ENCODE assay signal across 18 cellular contexts in the genomic region with DNA sequence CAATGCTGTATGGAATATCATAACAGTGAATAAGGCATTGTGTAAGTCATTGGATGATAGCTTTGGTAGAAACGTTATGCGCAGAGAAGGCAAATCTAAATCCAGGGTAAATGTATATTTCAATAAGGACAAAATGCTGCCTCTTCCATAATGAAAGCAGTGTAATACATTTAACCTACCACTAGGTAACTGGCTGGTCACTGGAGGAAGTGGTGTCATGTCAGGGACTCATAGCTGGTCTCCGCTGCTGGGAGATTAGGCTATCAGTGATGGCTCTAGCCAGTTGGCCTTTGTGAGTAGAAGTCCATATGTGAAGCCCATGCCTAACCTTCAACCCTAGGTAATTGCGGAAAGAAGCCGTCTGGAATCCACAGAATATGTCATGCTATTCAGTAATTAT.
DNase-seq lines count a peak whose midpoint lies in the region; ATAC-seq and TF ChIP-seq lines count a peak whose summit lies in the region.
"Had no signal": no experiment of that assay in that cellular context is flagged by ENCODE, and none has a peak within 500 bp of the region (broad histone marks: within the 10 kb centered on the region; RNA-seq: fewer than 3 reads in every experiment).

No MANE protein-coding gene starts in this region.

- H3K9ac ChIP-seq in neural progenitor cell, result no peak overlapping the region

- peaks cover 11% of the 10 kb centered on the region for H3K4me1 Mint-ChIP-seq in neural progenitor cell
- H3K4me1 Mint-ChIP-seq: activated naive CD4-positive, alpha-beta T cell treated with anti-CD3 and anti-CD28 coated beads, Interleukin-2, amount 50 U/mL, for 24 hours; CD4-positive, CD25-positive, alpha-beta regulatory T cell; stimulated activated memory B cell treated with anti-CD40 and anti-IgM and Interleukin-4, amounts not matched to agents 10 μg/mL and 1 μg/mL and 100 μg/mL, for 72 hours had no signal

- no peaks in the 10 kb centered on the region for H3K4me1 ChIP-seq in neural progenitor cell
- H3K4me1 ChIP-seq in gastroesophageal sphincter, result no peaks in the 10 kb centered on the region
- no peaks in the 10 kb centered on the region for H3K4me1 ChIP-seq in gastrocnemius medialis
- H3K4me1 ChIP-seq: spleen, transverse colon had no signal

- no peak overlapping the region for H2AFZ ChIP-seq in neural progenitor cell (replicated peaks)

- ATAC-seq in HG02981 (IDR thresholded peaks at IDR 0.05; ENCODE audit: unreplicated experiment), result peak; percentile 52
- no peak for ATAC-seq in gastroesophageal sphincter
- ATAC-seq in gastrocnemius medialis, result no peak
- ATAC-seq: left cardiac atrium; stimulated activated memory B cell treated with anti-CD40 and anti-IgM and Interleukin-4, amounts not matched to agents 10 μg/mL and 1 μg/mL and 100 μg/mL, for 72 hours had no signal

- no peaks in the 10 kb centered on the region for H4K20me1 ChIP-seq in neural progenitor cell (ENCODE audit: low read depth)

- H3K36me3 ChIP-seq in WERI-Rb-1 (no peaks in the 10 kb centered on the region), neural progenitor cell (no peaks in the 10 kb centered on the region), gastroesophageal sphincter (no peaks in the 10 kb centered on the region), gastrocnemius medialis (no peaks in the 10 kb centered on the region)
- H3K36me3 ChIP-seq: MG63, spleen, transverse colon had no signal

- H3K9me3 ChIP-seq in WERI-Rb-1 (ENCODE audit: severe bottlenecking), result no peaks in the 10 kb centered on the region
- H3K9me3 ChIP-seq in neural progenitor cell (ENCODE audit: low read depth), result no peaks in the 10 kb centered on the region
- H3K9me3 ChIP-seq in gastroesophageal sphincter, result no peaks in the 10 kb centered on the region
- H3K9me3 ChIP-seq in gastrocnemius medialis, result no peaks in the 10 kb centered on the region
- H3K9me3 ChIP-seq: MG63, spleen, transverse colon had no signal

- in situ Hi-C loops in gastrocnemius medialis (cut with MboI; ENCODE audit: low sequenced_read_pairs in 4 of 4), result no loop called here

- WGBS in gastroesophageal sphincter (ENCODE audit: low coverage in 1 of 2), 2 donors, result 91 to 92% methylated on average over 5 of the region's 5 CpGs

- TF ChIP-seq CTCF in WERI-Rb-1 (IDR thresholded peaks at IDR 0.05; ENCODE audit: low read depth, low read length) (0 out of 2 replicates have a peak, but pooled peaks have one; percentile 19), neural progenitor cell (IDR thresholded peaks at IDR 0.05) (peak; percentile 24), gastroesophageal sphincter (IDR thresholded peaks at IDR 0.05) (no peak), gastrocnemius medialis (IDR thresholded peaks at IDR 0.05 in 4 of 5, conservative IDR thresholded peaks at IDR 0.05 in 1 of 5) (no peak)

- H3K79me2 ChIP-seq in neural progenitor cell (ENCODE audit: low read depth), result no peaks in the 10 kb centered on the region

- TF ChIP-seq POLR2A in gastroesophageal sphincter (IDR thresholded peaks at IDR 0.05) (no peak), gastrocnemius medialis (IDR thresholded peaks at IDR 0.05) (no peak)

- H3K27me3 ChIP-seq in WERI-Rb-1 (ENCODE audit: insufficient read depth, low read depth, severe bottlenecking) (no peaks in the 10 kb centered on the region), neural progenitor cell (no peaks in the 10 kb centered on the region), gastroesophageal sphincter (no peaks in the 10 kb centered on the region), gastrocnemius medialis (no peaks in the 10 kb centered on the region)
- H3K27me3 ChIP-seq: MG63, spleen, transverse colon had no signal

- no peaks in the 10 kb centered on the region for H3K27me3 Mint-ChIP-seq in neural progenitor cell (ENCODE audit: insufficient read depth, low read depth)
- H3K27me3 Mint-ChIP-seq: activated naive CD4-positive, alpha-beta T cell treated with anti-CD3 and anti-CD28 coated beads, Interleukin-2, amount 50 U/mL, for 24 hours; CD4-positive, CD25-positive, alpha-beta regulatory T cell; stimulated activated memory B cell treated with anti-CD40 and anti-IgM and Interleukin-4, amounts not matched to agents 10 μg/mL and 1 μg/mL and 100 μg/mL, for 72 hours had no signal

- no peaks in the 10 kb centered on the region for H3K36me3 Mint-ChIP-seq in neural progenitor cell
- H3K36me3 Mint-ChIP-seq: activated naive CD4-positive, alpha-beta T cell treated with anti-CD3 and anti-CD28 coated beads, Interleukin-2, amount 50 U/mL, for 24 hours; CD4-positive, CD25-positive, alpha-beta regulatory T cell; stimulated activated memory B cell treated with anti-CD40 and anti-IgM and Interleukin-4, amounts not matched to agents 10 μg/mL and 1 μg/mL and 100 μg/mL, for 72 hours had no signal

- no peaks in the 10 kb centered on the region for H3F3A ChIP-seq in neural progenitor cell (ENCODE audit: low read depth)

- H3K4me3 ChIP-seq in WERI-Rb-1 (ENCODE audit: low read depth, low read length) (no peak overlapping the region), neural progenitor cell (no peak overlapping the region), gastroesophageal sphincter (no peak overlapping the region), gastrocnemius medialis (no peak overlapping the region)
- H3K4me3 ChIP-seq: MG63, spleen, transverse colon had no signal

- no peak overlapping the region for H3K27ac ChIP-seq in WERI-Rb-1
- H3K27ac ChIP-seq in neural progenitor cell, result no peak overlapping the region
- no peak overlapping the region for H3K27ac ChIP-seq in gastroesophageal sphincter
- no peak overlapping the region for H3K27ac ChIP-seq in gastrocnemius medialis
- H3K27ac ChIP-seq: spleen, transverse colon had no signal

- peak; percentile 21 for DNase-seq in NCI-H146 (lab: John Stamatoyannopoulos, UW)
- no peak for DNase-seq in NCI-H146 treated with DMSO at 0.1 percent for 48 hours (lab: John Stamatoyannopoulos, UW; ENCODE audit: unreplicated experiment)
- DNase-seq in WERI-Rb-1, result no peak
- no peak for DNase-seq in neural progenitor cell (ENCODE audit: low spot score)
- DNase-seq in gastrocnemius medialis, result no peak
- no peak for DNase-seq in putamen (ENCODE audit: low spot score)
- DNase-seq: 8988T; CD4-positive, CD25-positive, alpha-beta regulatory T cell; hypothalamus; left cardiac atrium; MG63; spleen; transverse colon had no signal

- H3K4me3 Mint-ChIP-seq in neural progenitor cell, result no peak overlapping the region
- H3K4me3 Mint-ChIP-seq: activated naive CD4-positive, alpha-beta T cell treated with anti-CD3 and anti-CD28 coated beads, Interleukin-2, amount 50 U/mL, for 24 hours; CD4-positive, CD25-positive, alpha-beta regulatory T cell; stimulated activated memory B cell treated with anti-CD40 and anti-IgM and Interleukin-4, amounts not matched to agents 10 μg/mL and 1 μg/mL and 100 μg/mL, for 72 hours; T-helper 1 cell treated with Interleukin-12 subunit alpha and Interleukin-12 subunit beta and Interleukin-4 antibody, amounts not matched to agents 30 μg/mL and 1 μg/mL, for 36 hours had no signal

- H3K9me3 Mint-ChIP-seq in neural progenitor cell, result no peaks in the 10 kb centered on the region
- H3K9me3 Mint-ChIP-seq: activated naive CD4-positive, alpha-beta T cell treated with anti-CD3 and anti-CD28 coated beads, Interleukin-2, amount 50 U/mL, for 24 hours; stimulated activated memory B cell treated with anti-CD40 and anti-IgM and Interleukin-4, amounts not matched to agents 10 μg/mL and 1 μg/mL and 100 μg/mL, for 72 hours; T-helper 1 cell treated with Interleukin-12 subunit alpha and Interleukin-12 subunit beta and Interleukin-4 antibody, amounts not matched to agents 30 μg/mL and 1 μg/mL, for 36 hours had no signal

- no peak overlapping the region for H3K4me2 ChIP-seq in neural progenitor cell

- no peak overlapping the region for H3K27ac Mint-ChIP-seq in neural progenitor cell
- H3K27ac Mint-ChIP-seq: CD4-positive, CD25-positive, alpha-beta regulatory T cell; stimulated activated memory B cell treated with anti-CD40 and anti-IgM and Interleukin-4, amounts not matched to agents 10 μg/mL and 1 μg/mL and 100 μg/mL, for 72 hours; T-helper 1 cell treated with Interleukin-12 subunit alpha and Interleukin-12 subunit beta and Interleukin-4 antibody, amounts not matched to agents 30 μg/mL and 1 μg/mL, for 36 hours had no signal

- intact Hi-C loops in gastrocnemius medialis (cut with DNase I; ENCODE audit: low total_unique reads), result no loop called here

- TF ChIP-seq EP300 in gastroesophageal sphincter (IDR thresholded peaks at IDR 0.05), result no peak

Comparison
In these comparisons a context has a peak if more than half of its experiments do, and no peak if none do; other contexts are left out.
1. CTCF ChIP-seq: peak in WERI-Rb-1 (single experiment) and neural progenitor cell (single experiment); none in gastroesophageal sphincter (0 of 4) and gastrocnemius medialis (0 of 5).